8 cellular contexts compared by ENCODE assay signal in genomic region chr6:150068786-150069648, GRCh38. TPM values are rescaled to one million over a fixed set of nuclear protein-coding genes. Genes with fewer than 3 reads are reported as not detected.
DNase-seq lines count a peak whose midpoint lies in the region; ATAC-seq, FAIRE-seq and TF ChIP-seq lines count a peak whose summit lies in the region.

Gene ULBP3 (minus strand): TSS chr6:150069121. CDS start chr6:150069066, 55 bp downstream.

- H3K4me1 Mint-ChIP-seq in T-helper 1 cell treated with Interleukin-12 subunit alpha and Interleukin-12 subunit beta and Interleukin-4 antibody, amounts not matched to agents 30 μg/mL and 1 μg/mL, for 36 hours (ENCODE audit: low read depth), result peaks cover 16% of the 10 kb centered on the region

- H3K79me2 ChIP-seq in Karpas-422 (ENCODE audit: low read length), result no peaks in the 10 kb centered on the region

- H3K27ac Mint-ChIP-seq in T-helper 1 cell treated with Interleukin-12 subunit alpha and Interleukin-12 subunit beta and Interleukin-4 antibody, amounts not matched to agents 30 μg/mL and 1 μg/mL, for 36 hours, result peak within 1 kb of the TSS; percentile 21

- no peaks in the 10 kb centered on the region for H4K20me1 ChIP-seq in Karpas-422 (ENCODE audit: insufficient read depth, low read depth, low read length)

- peak within 1 kb of the TSS; percentile 75 for H3K4me3 Mint-ChIP-seq in T-helper 1 cell treated with Interleukin-12 subunit alpha and Interleukin-12 subunit beta and Interleukin-4 antibody, amounts not matched to agents 30 μg/mL and 1 μg/mL, for 36 hours

- H3K9me3 ChIP-seq in Karpas-422 (ENCODE audit: low read length), result no peaks in the 10 kb centered on the region
- H3K9me3 ChIP-seq in ascending aorta, result no peaks in the 10 kb centered on the region
- H3K9me3 ChIP-seq in right atrium auricular region, result no peaks in the 10 kb centered on the region

- peak within 1 kb of the TSS; percentile 79 for H3K9ac ChIP-seq in Karpas-422 (ENCODE audit: low read length)

- peak within 1 kb of the TSS; percentile 99 for H2AFZ ChIP-seq in Karpas-422 (ENCODE audit: low read length)

- FAIRE-seq in urothelium cell line (lab: Jason Lieb, UNC), result no peak

- TF ChIP-seq CTCF in ascending aorta (IDR thresholded peaks at IDR 0.05), result peak in 2 of 3 experiments; percentile 69 to 72
- peak; percentile 53 to 74 for TF ChIP-seq CTCF in right atrium auricular region (IDR thresholded peaks at IDR 0.05)

- H3K36me3 ChIP-seq in Karpas-422 (ENCODE audit: insufficient read depth, low read length), result no peaks in the 10 kb centered on the region
- no peaks in the 10 kb centered on the region for H3K36me3 ChIP-seq in ascending aorta
- H3K36me3 ChIP-seq in right atrium auricular region, result no peaks in the 10 kb centered on the region

- H3K4me1 ChIP-seq in Karpas-422 (ENCODE audit: low read length) (peaks cover 14% of the 10 kb centered on the region), ascending aorta (peaks cover 0 to 5% of the 10 kb centered on the region in 2 donors), right atrium auricular region (peaks cover 0 to 9% of the 10 kb centered on the region in 2 donors)

- H3K4me2 ChIP-seq in Karpas-422 (ENCODE audit: low read depth, low read length, poor library complexity, severe bottlenecking), result peak within 1 kb of the TSS; percentile 94

- H3K27ac ChIP-seq in Karpas-422 (ENCODE audit: low read length) (no peak within 1 kb of the TSS), ascending aorta (peak within 1 kb of the TSS; percentile 76 to 80), right atrium auricular region (peak within 1 kb of the TSS; percentile 57 to 66)

- H3K27me3 Mint-ChIP-seq in T-helper 1 cell treated with Interleukin-12 subunit alpha and Interleukin-12 subunit beta and Interleukin-4 antibody, amounts not matched to agents 30 μg/mL and 1 μg/mL, for 36 hours (ENCODE audit: low read depth), result peaks cover 31% of the 10 kb centered on the region

- in situ Hi-C loops in Caki2 (cut with HindIII; ENCODE audit: low pct_unique_long_range_greater_than_20kb, low sequenced_read_pairs), result no loop called here

- ATAC-seq in GM21447 (IDR thresholded peaks at IDR 0.05; ENCODE audit: unreplicated experiment), result peak; percentile 75

- DNase-seq in Caki2 (ENCODE audit: low read depth) (peak; percentile 85), Karpas-422 (peak; percentile 95), ascending aorta (ENCODE audit: low spot score in 2 of 2) (peak; percentile 70 to 95), right atrium auricular region (ENCODE audit: low spot score) (peak; percentile 90), pulmonary artery endothelial cell (ENCODE audit: low read depth, low spot score) (peak; percentile 82), urothelium cell line (ENCODE audit: low spot score) (peak; percentile 97)

- H3K4me3 ChIP-seq in Karpas-422 (ENCODE audit: low read length) (peak within 1 kb of the TSS; percentile 91), ascending aorta (peak within 1 kb of the TSS; percentile 63 to 88), right atrium auricular region (peak within 1 kb of the TSS; percentile 60 to 71)

- no peaks in the 10 kb centered on the region for H3K9me3 Mint-ChIP-seq in T-helper 1 cell treated with Interleukin-12 subunit alpha and Interleukin-12 subunit beta and Interleukin-4 antibody, amounts not matched to agents 30 μg/mL and 1 μg/mL, for 36 hours

- H3K27me3 ChIP-seq in Karpas-422 (ENCODE audit: low read length), result no peaks in the 10 kb centered on the region
- no peaks in the 10 kb centered on the region for H3K27me3 ChIP-seq in ascending aorta
- no peaks in the 10 kb centered on the region for H3K27me3 ChIP-seq in right atrium auricular region

- no peaks in the 10 kb centered on the region for H3K36me3 Mint-ChIP-seq in T-helper 1 cell treated with Interleukin-12 subunit alpha and Interleukin-12 subunit beta and Interleukin-4 antibody, amounts not matched to agents 30 μg/mL and 1 μg/mL, for 36 hours (ENCODE audit: low read depth)

- H3K9me2 ChIP-seq in Karpas-422 (replicated peaks; ENCODE audit: insufficient read depth, low read length), result no peaks in the 10 kb centered on the region

- intact Hi-C loops in ascending aorta (cut with DNase I), result loop anchor here (5.0 kb wide), 3 partner anchors 62 to 333 kb away; partner anchors contain the start of gene ULBP2

RNA-seq across cellular contexts. Expression of gene ULBP3, which starts in this region (rescaled TPM):
- 9.4 and 18.1 TPM in 2 replicates for total RNA-seq in Caki2 (2014; rRNA removed; shearing (Covaris generic); ENCODE audit: low replicate concordance)
- total RNA-seq in Karpas-422 (2014; rRNA removed; shearing (Covaris generic); ENCODE audit: low replicate concordance), result 1.7 and 3.5 TPM in 2 replicates
- total RNA-seq in ascending aorta (24.2 TPM), right atrium auricular region (1 to 10 TPM; 1.4 to 2.0 TPM), pulmonary artery endothelial cell (10.5 and 12.4 TPM in 2 replicates)
